In the genomic region with DNA sequence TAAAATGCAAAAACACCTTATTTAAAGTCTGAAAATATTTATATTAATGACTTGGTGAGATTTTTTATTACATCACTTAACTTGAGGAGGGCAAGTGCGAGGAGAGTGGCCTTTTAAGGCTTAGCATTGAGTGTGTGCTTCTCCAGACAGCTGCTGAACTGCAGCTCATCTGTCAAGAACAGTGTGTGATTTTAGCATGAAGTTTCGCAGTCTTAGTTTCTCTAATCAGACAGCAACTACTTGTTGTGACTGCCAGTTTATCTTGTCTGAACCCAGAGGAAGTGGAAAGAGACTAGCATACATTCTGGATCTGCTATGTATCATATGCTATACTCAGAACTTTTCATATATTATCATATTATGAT, we compare ENCODE assay signal across 12 cellular contexts.
"Had no signal": no experiment of that assay in that cellular context is flagged by ENCODE, and none has a peak within 500 bp of the region (broad histone marks: within the 10 kb centered on the region; RNA-seq: fewer than 3 reads in every experiment).

No MANE protein-coding gene starts in this region.

- H3K4me1 Mint-ChIP-seq: activated CD4-positive, alpha-beta T cell treated with anti-CD3 and anti-CD28 coated beads for 36 hours; memory B cell; stimulated activated effector memory CD8-positive, alpha-beta T cell treated with anti-CD3 and anti-CD28 coated beads, Interleukin-12 subunit alpha, Interleukin-12 subunit beta, amount 100 ng/mL, for 72 hours; T-cell had no signal

- H3K4me3 ChIP-seq: ovary, SJCRH30 had no signal

- DNase-seq: activated CD4-positive, alpha-beta T cell treated with anti-CD3 and anti-CD28 coated beads for 36 hours; activated CD8-positive, alpha-beta memory T cell treated with anti-CD3 and anti-CD28 coated beads, Interleukin-2, amount 50 U/mL, for 48 hours; activated CD8-positive, alpha-beta T cell treated with anti-CD3 and anti-CD28 coated beads, Interleukin-2, amount 10 ng/mL, durations not matched to agents 7 days and 5 days; activated naive CD4-positive, alpha-beta T cell; ovary; substantia nigra; T-cell; WERI-Rb-1 had no signal

- H3K27ac Mint-ChIP-seq: activated CD4-positive, alpha-beta T cell treated with anti-CD3 and anti-CD28 coated beads for 36 hours; activated CD8-positive, alpha-beta T cell treated with anti-CD3 and anti-CD28 coated beads, Interleukin-2, amount 10 ng/mL, durations not matched to agents 7 days and 5 days; memory B cell; stimulated activated effector memory CD8-positive, alpha-beta T cell treated with anti-CD3 and anti-CD28 coated beads, Interleukin-12 subunit alpha, Interleukin-12 subunit beta, amount 100 ng/mL, for 72 hours; T-cell had no signal

- H3K4me3 Mint-ChIP-seq: activated CD4-positive, alpha-beta T cell treated with anti-CD3 and anti-CD28 coated beads for 36 hours; activated CD8-positive, alpha-beta T cell treated with anti-CD3 and anti-CD28 coated beads, Interleukin-2, amount 10 ng/mL, durations not matched to agents 7 days and 5 days; memory B cell; neural crest cell; stimulated activated effector memory CD8-positive, alpha-beta T cell treated with anti-CD3 and anti-CD28 coated beads, Interleukin-12 subunit alpha, Interleukin-12 subunit beta, amount 100 ng/mL, for 72 hours; T-cell had no signal

- ATAC-seq: activated CD4-positive, alpha-beta T cell treated with anti-CD3 and anti-CD28 coated beads for 36 hours; activated CD8-positive, alpha-beta T cell treated with anti-CD3 and anti-CD28 coated beads, Interleukin-2, amount 10 ng/mL, durations not matched to agents 7 days and 5 days; stimulated activated effector memory CD8-positive, alpha-beta T cell treated with anti-CD3 and anti-CD28 coated beads, Interleukin-12 subunit alpha, Interleukin-12 subunit beta, amount 100 ng/mL, for 72 hours; T-cell had no signal

- H3K27me3 ChIP-seq: ovary, SJCRH30 had no signal

- H3K9me3 ChIP-seq: ovary, SJCRH30 had no signal

- H3K36me3 Mint-ChIP-seq: memory B cell; stimulated activated effector memory CD8-positive, alpha-beta T cell treated with anti-CD3 and anti-CD28 coated beads, Interleukin-12 subunit alpha, Interleukin-12 subunit beta, amount 100 ng/mL, for 72 hours; T-cell had no signal

- H3K36me3 ChIP-seq: ovary, SJCRH30, WERI-Rb-1 had no signal

- H3K27ac ChIP-seq: ovary, SJCRH30, WERI-Rb-1 had no signal
